7 cellular contexts compared by ENCODE assay signal in the genomic region with DNA sequence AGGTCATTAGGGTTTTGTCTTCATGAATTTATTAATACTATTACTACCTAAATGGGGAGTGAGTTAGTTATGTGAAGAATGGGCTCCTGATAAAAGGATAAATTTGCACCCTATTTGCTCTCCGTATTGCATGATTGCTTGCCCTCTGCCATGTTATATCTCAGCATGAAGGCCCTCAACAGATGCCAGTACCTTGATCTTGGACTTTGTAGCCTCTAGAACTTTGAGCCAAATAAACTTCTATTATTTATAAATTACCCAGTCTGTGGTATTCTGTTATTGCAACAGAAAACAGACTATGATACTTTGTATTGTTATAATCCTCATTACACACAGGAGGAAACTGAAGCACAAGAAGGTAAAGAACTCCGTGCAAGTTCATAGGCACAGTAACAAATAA.
"Had no signal": no experiment of that assay in that cellular context is flagged by ENCODE, and none has a peak within 500 bp of the region (broad histone marks: within the 10 kb centered on the region; RNA-seq: fewer than 3 reads in every experiment).

No MANE protein-coding gene starts in this region.

- H3K9ac ChIP-seq: KMS-11 had no signal

- H3K4me3 ChIP-seq: K562 had no signal

- DNase-seq: IMR-90, KBM-7, KG1 had no signal

- H3K27ac ChIP-seq: HL-60, KMS-11 had no signal

- FAIRE-seq: HTR-8/SVneo, K562 had no signal

- H3K4me2 ChIP-seq: KMS-11 had no signal

- ATAC-seq: K562 had no signal
